14 cellular contexts compared by ENCODE assay signal in the genomic region with DNA sequence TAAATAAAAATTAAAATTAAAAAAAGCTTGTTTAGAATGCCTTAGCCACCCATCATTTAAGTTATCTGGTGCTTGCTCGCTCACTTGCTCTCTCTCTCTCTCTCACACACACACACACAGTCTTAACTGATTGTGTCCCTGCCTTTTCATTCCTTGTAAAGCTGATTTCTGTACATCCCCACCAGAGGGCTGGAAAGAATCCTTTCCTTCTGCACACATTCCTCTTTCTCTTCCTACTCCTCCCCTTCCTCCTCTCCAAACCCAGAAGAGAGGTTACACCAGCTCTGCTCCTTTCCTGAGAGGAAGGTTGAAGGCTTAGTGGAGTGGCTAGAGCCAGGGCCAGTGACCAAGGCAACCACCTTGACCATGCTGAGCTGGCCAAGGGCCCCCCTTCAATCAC. TPM values are rescaled to one million over a fixed set of nuclear protein-coding genes. Genes with fewer than 3 reads are reported as not detected.
DNase-seq lines count a peak whose midpoint lies in the region; ATAC-seq, FAIRE-seq and TF ChIP-seq lines count a peak whose summit lies in the region.
"Had no signal": no experiment of that assay in that cellular context is flagged by ENCODE, and none has a peak within 500 bp of the region (broad histone marks: within the 10 kb centered on the region; RNA-seq: fewer than 3 reads in every experiment).

No MANE protein-coding gene starts in this region.

- peaks cover 44 to 94% (median 70%) of the 10 kb centered on the region in 4 donors for H3K4me1 Mint-ChIP-seq in CD4-positive, alpha-beta memory T cell
- no peaks in the 10 kb centered on the region for H3K4me1 Mint-ChIP-seq in WTC11

- peaks cover 14 to 51% of the 10 kb centered on the region in 2 donors for H3K36me3 Mint-ChIP-seq in CD4-positive, alpha-beta memory T cell
- H3K36me3 Mint-ChIP-seq in WTC11 = no peaks in the 10 kb centered on the region; the same call in 1 of the 2 replicates

- H3K4me3 Mint-ChIP-seq in CD4-positive, alpha-beta memory T cell = peak overlapping the region in 5 of 8 donors; percentile 37 to 77 (median 56)
- no peak overlapping the region for H3K4me3 Mint-ChIP-seq in WTC11

- no peak for TF ChIP-seq EP300 in A549 (IDR thresholded peaks at IDR 0.05)

- peaks cover 20% of the 10 kb centered on the region for H3K36me3 ChIP-seq in CD4-positive, alpha-beta memory T cell (ENCODE audit: insufficient read depth, low read length)
- H3K36me3 ChIP-seq: breast epithelium had no signal

- no peaks in the 10 kb centered on the region for H3K27me3 Mint-ChIP-seq in CD4-positive, alpha-beta memory T cell
- no peaks in the 10 kb centered on the region for H3K27me3 Mint-ChIP-seq in WTC11 (ENCODE audit: low read depth)

- ATAC-seq in A549 (peak; percentile 70 to 80; a peak in 5 of 6 replicates), WTC11 (no peak), GM18861 (IDR thresholded peaks at IDR 0.05; ENCODE audit: unreplicated experiment) (no peak), GM21526 (IDR thresholded peaks at IDR 0.05; ENCODE audit: low FRiP score, unreplicated experiment) (no peak)
- ATAC-seq: activated CD4-positive, CD25-positive, alpha-beta regulatory T cell treated with anti-CD3 and anti-CD28 coated beads, Interleukin-2, amount 50 U/mL, for 24 hours had no signal

- no peaks in the 10 kb centered on the region for H3K4me1 ChIP-seq in A549
- peaks cover 86% of the 10 kb centered on the region for H3K4me1 ChIP-seq in CD4-positive, alpha-beta memory T cell (ENCODE audit: insufficient read depth, low read length)
- H3K4me1 ChIP-seq: breast epithelium had no signal

- 80% methylated on average over 1 of the region's 1 CpG for WGBS in A549 (ENCODE audit: missing lambda C conversion rate)

- no peak for TF ChIP-seq POLR2A in A549 (IDR thresholded peaks at IDR 0.05; ENCODE audit: low read length)

- H3K4me3 ChIP-seq in A549 = no peak overlapping the region
- H3K4me3 ChIP-seq in CD4-positive, alpha-beta memory T cell (ENCODE audit: low read length in 2 of 2) = no peak overlapping the region
- H3K4me3 ChIP-seq in fibroblast of villous mesenchyme (ENCODE audit: low read depth, low read length) = no peak overlapping the region
- H3K4me3 ChIP-seq: breast epithelium had no signal

- TF ChIP-seq CTCF in A549 (IDR thresholded peaks at IDR 0.05) (no peak), WTC11 (IDR thresholded peaks at IDR 0.05) (no peak), fibroblast of villous mesenchyme (IDR thresholded peaks at IDR 0.05; ENCODE audit: insufficient read depth, low read depth, low read length) (peak; percentile 37)

- DNase-seq in A549 (ENCODE audit: low read depth in 1 of 2, low spot score in 1 of 2) = peak in 1 of 2 experiments; percentile 38
- no peak for DNase-seq in CD4-positive, alpha-beta memory T cell
- DNase-seq in WTC11 (ENCODE audit: low spot score) = no peak
- DNase-seq in fibroblast of villous mesenchyme (ENCODE audit: low read depth) = no peak
- DNase-seq in NCI-H748 treated with DMSO at 0.1 percent for 48 hours (lab: John Stamatoyannopoulos, UW) = no peak
- no peak for DNase-seq in effector CD4-positive, alpha-beta T cell
- DNase-seq: foreskin melanocyte, NCI-H2107, retina had no signal

- H3K9me3 ChIP-seq in A549 = no peaks in the 10 kb centered on the region
- H3K9me3 ChIP-seq in CD4-positive, alpha-beta memory T cell (ENCODE audit: control insufficient read depth in 1 of 2, low read length in 2 of 2) = no peaks in the 10 kb centered on the region
- H3K9me3 ChIP-seq: breast epithelium had no signal

- no peaks in the 10 kb centered on the region for H3K9me3 Mint-ChIP-seq in CD4-positive, alpha-beta memory T cell
- no peaks in the 10 kb centered on the region for H3K9me3 Mint-ChIP-seq in WTC11

- intact Hi-C loops in CD4-positive, alpha-beta memory T cell (cut with micrococcal nuclease) = no loop called here

- no peak overlapping the region for H3K4me2 ChIP-seq in A549

- POLR2A ChIA-PET in A549 (lab: Yijun Ruan, JAX) (no interaction called here), WTC11 (lab: Charles Lee) (no interaction called here)
- POLR2A ChIA-PET in CD4-positive, alpha-beta memory T cell (lab: Charles Lee; ENCODE audit: partially characterized antibody) = interaction anchor here (8.3 to 8.4 kb wide), 2 partner anchors 12 to 24 kb away, joined by 80 to 89 read pairs; partner anchors contain the start of gene STK10

- TF ChIP-seq RAD21 in A549 (conservative IDR thresholded peaks at IDR 0.05 in 1 of 2, IDR thresholded peaks at IDR 0.05 in 1 of 2) = peak in 1 of 2 experiments; percentile 6; a peak in 1 of 5 replicates

- H3K27ac Mint-ChIP-seq in CD4-positive, alpha-beta memory T cell = peak overlapping the region; percentile 9 to 94 (median 64)
- peak overlapping the region; percentile 85; the same call in 1 of the 2 replicates for H3K27ac Mint-ChIP-seq in WTC11

- FAIRE-seq in A549 (lab: Jason Lieb, UNC) = no peak

- no peak overlapping the region for H3K27ac ChIP-seq in A549
- H3K27ac ChIP-seq in CD4-positive, alpha-beta memory T cell (ENCODE audit: low read depth, low read length) = no peak overlapping the region
- H3K27ac ChIP-seq: breast epithelium had no signal

- no peaks in the 10 kb centered on the region for H3K27me3 ChIP-seq in CD4-positive, alpha-beta memory T cell (ENCODE audit: insufficient read depth, low read length)
- H3K27me3 ChIP-seq: breast epithelium had no signal

- CTCF ChIA-PET in A549 (lab: Yijun Ruan, JAX) (interaction anchor here (0.9 to 4.0 kb wide), 9 partner anchors 10 to 123 kb away, joined by 3 to 17 read pairs (median 3); partner anchors contain the start of genes STK10 and UBTD2), WTC11 (lab: Charles Lee) (interaction anchor here (1.2 to 2.1 kb wide), 4 partner anchors 11 to 39 kb away, joined by 3 to 10 read pairs (median 4); partner anchors contain the start of gene STK10)
- CTCF ChIA-PET in CD4-positive, alpha-beta memory T cell (lab: Charles Lee; ENCODE audit: partially characterized antibody) = interaction anchor here (1.1 to 23.1 kb wide), 8 partner anchors 12 to 155 kb away, joined by 3 to 429 read pairs (median 4); partner anchors contain the start of gene STK10

TF ChIP-seq in A549, 52 proteins besides CTCF, POLR2A, EP300 and RAD21 (continues in another document):
- TF ChIP-seq KDM5A (IDR thresholded peaks at IDR 0.05) = no peak
- no peak for TF ChIP-seq NFE2L2 (conservative IDR thresholded peaks at IDR 0.05; ENCODE audit: low read length)
- TF ChIP-seq TP53 (CRISPR knock-in tag; IDR thresholded peaks at IDR 0.05) = no peak
- TF ChIP-seq ESRRA (IDR thresholded peaks at IDR 0.05; ENCODE audit: borderline replicate concordance, low read length) = no peak
- TF ChIP-seq NPAS2 (CRISPR knock-in tag; IDR thresholded peaks at IDR 0.05; ENCODE audit: borderline replicate concordance) = no peak
- TF ChIP-seq ZNF302 (CRISPR knock-in tag; IDR thresholded peaks at IDR 0.05) = no peak
- TF ChIP-seq HDAC2 (IDR thresholded peaks at IDR 0.05) = no peak
- TF ChIP-seq JUN (IDR thresholded peaks at IDR 0.05) = no peak
- no peak for TF ChIP-seq ZFP36 (IDR thresholded peaks at IDR 0.05; ENCODE audit: borderline replicate concordance, partially characterized antibody)
- TF ChIP-seq, protein P1, sequence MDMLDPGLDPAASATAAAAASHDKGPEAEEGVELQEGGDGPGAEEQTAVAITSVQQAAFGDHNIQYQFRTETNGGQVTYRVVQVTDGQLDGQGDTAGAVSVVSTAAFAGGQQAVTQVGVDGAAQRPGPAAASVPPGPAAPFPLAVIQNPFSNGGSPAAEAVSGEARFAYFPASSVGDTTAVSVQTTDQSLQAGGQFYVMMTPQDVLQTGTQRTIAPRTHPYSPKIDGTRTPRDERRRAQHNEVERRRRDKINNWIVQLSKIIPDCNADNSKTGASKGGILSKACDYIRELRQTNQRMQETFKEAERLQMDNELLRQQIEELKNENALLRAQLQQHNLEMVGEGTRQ (IDR thresholded peaks at IDR 0.05) = no peak

TF ChIP-seq in WTC11, 78 proteins besides CTCF, POLR2A, EP300 and RAD21 (continues in another document):
- TF ChIP-seq GTF2I (CRISPR knock-in tag; conservative IDR thresholded peaks at IDR 0.05) = no peak
- TF ChIP-seq TEAD1 (CRISPR knock-in tag; IDR thresholded peaks at IDR 0.05) = no peak
- TF ChIP-seq EMX1 (CRISPR knock-in tag; IDR thresholded peaks at IDR 0.05) = no peak
- TF ChIP-seq IRF2 (CRISPR knock-in tag; IDR thresholded peaks at IDR 0.05; ENCODE audit: borderline replicate concordance, low read depth) = no peak
- TF ChIP-seq KAT7 (CRISPR knock-in tag; IDR thresholded peaks at IDR 0.05; ENCODE audit: borderline replicate concordance) = no peak
- TF ChIP-seq ATF1 (CRISPR knock-in tag; IDR thresholded peaks at IDR 0.05) = no peak
- no peak for TF ChIP-seq ZBTB43 (CRISPR knock-in tag; IDR thresholded peaks at IDR 0.05)
- no peak for TF ChIP-seq ZNF416 (CRISPR knock-in tag; IDR thresholded peaks at IDR 0.05)
- TF ChIP-seq ETV6 (CRISPR knock-in tag; IDR thresholded peaks at IDR 0.05) = no peak

RNA-seq across cellular contexts. Expression of gene STK10, which starts 25.7 kb away (rescaled TPM):
- 4.3 and 5.3 TPM in 2 replicates for polyA plus RNA-seq in A549 (2011; rRNA removed)
- 5.9 and 7.5 TPM in 2 replicates for polyA plus RNA-seq in A549 (2012; cell fraction: cytosol; rRNA removed)
- polyA plus RNA-seq in A549 (2012; cell fraction: nucleus; rRNA removed) = 26.5 and 27.8 TPM in 2 replicates
- 12.0 to 13.4 TPM (median 13.1 TPM) in 3 replicates for polyA plus RNA-seq in A549 (2017; fragmentation: RNase III; extraction: RNeasy Plus Mini Kit Qiagen cat#74134 plus additional on column Dnase treatment)
- polyA minus RNA-seq in A549 (2011; rRNA and poly(A)+ RNA removed) = 13.2 and 13.9 TPM in 2 replicates
- total RNA-seq in CD4-positive, alpha-beta memory T cell = 100 to 1,000 TPM; 306 to 314 TPM
- 100 to 1,000 TPM in 1 of 2 donors, 10 to 100 TPM in 1; 24.6 to 161 TPM for polyA plus RNA-seq in CD4-positive, alpha-beta memory T cell
- total RNA-seq in WTC11 (2021) = 13.1 to 20.5 TPM (median 15.0 TPM) in 3 replicates
- 24.2 and 32.4 TPM in 2 replicates for total RNA-seq in fibroblast of villous mesenchyme

RNA-seq across cellular contexts. Expression of gene EFCAB9, which starts 31.6 kb away (rescaled TPM):
- polyA plus RNA-seq in A549 (2011; rRNA removed) (not detected in 2 replicates), A549 (2017; fragmentation: RNase III; extraction: RNeasy Plus Mini Kit Qiagen cat#74134 plus additional on column Dnase treatment) (not detected in 3 replicates)
- not detected in 2 replicates for polyA plus RNA-seq in A549 (2012; cell fraction: cytosol; rRNA removed)
- not detected in 2 replicates for polyA plus RNA-seq in A549 (2012; cell fraction: nucleus; rRNA removed)
- polyA minus RNA-seq in A549 (2011; rRNA and poly(A)+ RNA removed) = not detected in 2 replicates
- total RNA-seq in CD4-positive, alpha-beta memory T cell = not detected
- polyA plus RNA-seq in CD4-positive, alpha-beta memory T cell = not detected
- total RNA-seq in WTC11 (2021) (not detected in 3 replicates), fibroblast of villous mesenchyme (not detected in 2 replicates)
- total RNA-seq: breast epithelium, lung microvascular endothelial cell had no signal

Comparison
In these comparisons a context has a peak if more than half of its experiments do, and no peak if none do; other contexts are left out.
1. ATAC-seq: peak in A549 (2 of 2); none in WTC11 (single experiment), GM18861 (single experiment) and GM21526 (single experiment).